19 cellular contexts compared by ENCODE assay signal in genomic region chr2:222774941-222775340, GRCh38.
DNase-seq lines count a peak whose midpoint lies in the region; ATAC-seq, FAIRE-seq and TF ChIP-seq lines count a peak whose summit lies in the region.
"Had no signal": no experiment of that assay in that cellular context is flagged by ENCODE, and none has a peak within 500 bp of the region (broad histone marks: within the 10 kb centered on the region; RNA-seq: fewer than 3 reads in every experiment).

No MANE protein-coding gene starts in this region.

- H3K36me3 Mint-ChIP-seq in HFFc6 (ENCODE audit: low read depth): no peaks in the 10 kb centered on the region
- no peaks in the 10 kb centered on the region for H3K36me3 Mint-ChIP-seq in astrocyte (ENCODE audit: low read depth, unreplicated experiment)
- no peaks in the 10 kb centered on the region for H3K36me3 Mint-ChIP-seq in CD8-positive, alpha-beta memory T cell
- H3K36me3 Mint-ChIP-seq: activated CD4-positive, alpha-beta memory T cell treated with anti-CD3 and anti-CD28 coated beads for 36 hours; memory B cell had no signal

- H2BK12ac ChIP-seq in neuronal stem cell (ENCODE audit: low read length): peak overlapping the region; percentile 60

- no peak overlapping the region for H2BK15ac ChIP-seq in neuronal stem cell (ENCODE audit: low read length)

- H2AFZ ChIP-seq in astrocyte (ENCODE audit: low read depth, low read length) (no peak overlapping the region), neuronal stem cell (ENCODE audit: low read length) (no peak overlapping the region)

- FAIRE-seq in astrocyte (lab: Jason Lieb, UNC): no peak
- FAIRE-seq: GM12878 had no signal

- H3K23ac ChIP-seq in neuronal stem cell (ENCODE audit: low read depth, low read length, poor library complexity): no peak overlapping the region

- POLR2A ChIA-PET in CD8-positive, alpha-beta memory T cell (lab: Charles Lee): no interaction called here

- no peak overlapping the region for H2AK5ac ChIP-seq in neuronal stem cell (ENCODE audit: low read depth, low read length)

- H3K4me2 ChIP-seq in astrocyte (ENCODE audit: low read length): no peak overlapping the region
- H3K4me2 ChIP-seq in neuronal stem cell (ENCODE audit: insufficient read depth, low read length, poor library complexity, severe bottlenecking): no peak overlapping the region

- H3K9me3 ChIP-seq in astrocyte (ENCODE audit: insufficient read depth, low read depth, low read length) (no peaks in the 10 kb centered on the region), neuronal stem cell (replicated peaks in 1 of 2; ENCODE audit: control insufficient read depth in 2 of 2, insufficient read depth in 1 of 2, low read depth in 1 of 2, low read length in 2 of 2) (peaks cover 0 to 2% of the 10 kb centered on the region in 2 donors)
- no peaks in the 10 kb centered on the region for H3K9me3 ChIP-seq in CD8-positive, alpha-beta memory T cell (ENCODE audit: low read length)

- H3K79me2 ChIP-seq in astrocyte (ENCODE audit: insufficient read depth, low read length): no peaks in the 10 kb centered on the region

- H3K9me3 Mint-ChIP-seq in HFFc6 (no peaks in the 10 kb centered on the region), astrocyte (ENCODE audit: unreplicated experiment) (peaks cover 2% of the 10 kb centered on the region)
- no peaks in the 10 kb centered on the region for H3K9me3 Mint-ChIP-seq in CD8-positive, alpha-beta memory T cell
- H3K9me3 Mint-ChIP-seq: activated CD4-positive, alpha-beta memory T cell treated with anti-CD3 and anti-CD28 coated beads for 36 hours; activated naive CD8-positive, alpha-beta T cell treated with anti-CD3 and anti-CD28 coated beads, Interleukin-2, amount 50 U/mL, for 24 hours; activated T-cell treated with anti-CD3 and anti-CD28 coated beads, Interleukin-2, amount 50 U/mL, for 72 hours; central memory CD8-positive, alpha-beta T cell had no signal

- DNase-seq in DMS53 treated with DMSO at 0.1 percent for 48 hours (lab: John Stamatoyannopoulos, UW; ENCODE audit: unreplicated experiment) (peak; percentile 29), HFFc6 (peak; percentile 60), astrocyte (ENCODE audit: low read depth) (no peak), neuronal stem cell (ENCODE audit: low spot score) (no peak), NCI-H128 (lab: John Stamatoyannopoulos, UW; ENCODE audit: unreplicated experiment) (no peak), inferior parietal cortex (ENCODE audit: extremely low spot score) (no peak)
- no peak for DNase-seq in CD8-positive, alpha-beta memory T cell
- DNase-seq: activated CD4-positive, alpha-beta memory T cell treated with anti-CD3 and anti-CD28 coated beads for 36 hours; activated naive CD8-positive, alpha-beta T cell treated with anti-CD3 and anti-CD28 coated beads, Interleukin-2, amount 50 U/mL, for 24 hours; activated T-cell treated with anti-CD3 and anti-CD28 coated beads, Interleukin-2, amount 50 U/mL, for 72 hours; C1 segment of cervical spinal cord; effector memory CD4-positive, alpha-beta T cell; KBM-7; NCI-H1436; NCI-H226 had no signal

- H3K18ac ChIP-seq in neuronal stem cell (ENCODE audit: low read length): no peak overlapping the region

- H3K4ac ChIP-seq in neuronal stem cell (ENCODE audit: low read length): no peak overlapping the region

- H4K20me1 ChIP-seq in astrocyte (ENCODE audit: insufficient read depth, low read length): no peaks in the 10 kb centered on the region

- H3K4me3 ChIP-seq in astrocyte (ENCODE audit: insufficient read depth, low read depth, low read length): no peak overlapping the region
- no peak overlapping the region for H3K4me3 ChIP-seq in neuronal stem cell (ENCODE audit: low read length in 2 of 2)
- H3K4me3 ChIP-seq in CD8-positive, alpha-beta memory T cell (ENCODE audit: low read length): no peak overlapping the region
- H3K4me3 ChIP-seq: GM12878 had no signal

- peaks cover 4% of the 10 kb centered on the region; the same call in 1 of the 2 replicates for H3K27me3 Mint-ChIP-seq in HFFc6 (ENCODE audit: insufficient read depth)
- peaks cover 3% of the 10 kb centered on the region for H3K27me3 Mint-ChIP-seq in astrocyte (ENCODE audit: low read depth, unreplicated experiment)
- peaks cover 12 to 44% of the 10 kb centered on the region in 2 donors for H3K27me3 Mint-ChIP-seq in CD8-positive, alpha-beta memory T cell

- H3K4me1 ChIP-seq in astrocyte (ENCODE audit: insufficient read depth, low read length) (no peaks in the 10 kb centered on the region), neuronal stem cell (ENCODE audit: control insufficient read depth in 2 of 2, insufficient read depth in 1 of 2, low read depth in 1 of 2, low read length in 2 of 2) (peaks cover 0 to 7% of the 10 kb centered on the region in 2 donors)
- H3K4me1 ChIP-seq in CD8-positive, alpha-beta memory T cell (ENCODE audit: insufficient read depth, low read length): no peaks in the 10 kb centered on the region

- TF ChIP-seq CTCF in HFFc6 (IDR thresholded peaks at IDR 0.05): no peak
- TF ChIP-seq CTCF in astrocyte (IDR thresholded peaks at IDR 0.05; ENCODE audit: insufficient read depth, low read depth, low read length): no peak

- no peak overlapping the region for H4K91ac ChIP-seq in neuronal stem cell (ENCODE audit: low read depth, low read length, poor library complexity)

- H2BK120ac ChIP-seq in neuronal stem cell (ENCODE audit: low read depth, low read length): no peak overlapping the region

- no peak overlapping the region for H4K8ac ChIP-seq in neuronal stem cell (ENCODE audit: low read depth, low read length)

- no peak overlapping the region for H2BK5ac ChIP-seq in neuronal stem cell (ENCODE audit: low read length)

- no peak overlapping the region for H3K14ac ChIP-seq in neuronal stem cell (ENCODE audit: low read length)

- ATAC-seq in HG03342 (IDR thresholded peaks at IDR 0.05; ENCODE audit: unreplicated experiment): no peak
- ATAC-seq: activated naive CD8-positive, alpha-beta T cell treated with anti-CD3 and anti-CD28 coated beads, Interleukin-2, amount 50 U/mL, for 24 hours; activated T-cell treated with anti-CD3 and anti-CD28 coated beads, Interleukin-2, amount 50 U/mL, for 72 hours; GM12878 had no signal

- H3K27ac Mint-ChIP-seq in HFFc6 (no peak overlapping the region), astrocyte (ENCODE audit: unreplicated experiment) (no peak overlapping the region)
- no peak overlapping the region for H3K27ac Mint-ChIP-seq in CD8-positive, alpha-beta memory T cell
- H3K27ac Mint-ChIP-seq: activated CD4-positive, alpha-beta memory T cell treated with anti-CD3 and anti-CD28 coated beads for 36 hours; activated naive CD8-positive, alpha-beta T cell treated with anti-CD3 and anti-CD28 coated beads, Interleukin-2, amount 50 U/mL, for 24 hours; activated T-cell treated with anti-CD3 and anti-CD28 coated beads, Interleukin-2, amount 50 U/mL, for 72 hours; memory B cell had no signal

- CTCF ChIA-PET in CD8-positive, alpha-beta memory T cell (lab: Charles Lee): no interaction called here

- H3K9ac ChIP-seq in astrocyte (ENCODE audit: low read length): no peak overlapping the region
- H3K9ac ChIP-seq in neuronal stem cell (ENCODE audit: low read depth, low read length, poor library complexity): no peak overlapping the region

- H3K4me3 Mint-ChIP-seq in HFFc6 (no peak overlapping the region; the same call in 1 of the 2 replicates), astrocyte (ENCODE audit: unreplicated experiment) (peak overlapping the region; percentile 43)
- H3K4me3 Mint-ChIP-seq in CD8-positive, alpha-beta memory T cell: no peak overlapping the region
- H3K4me3 Mint-ChIP-seq: activated CD4-positive, alpha-beta memory T cell treated with anti-CD3 and anti-CD28 coated beads for 36 hours; activated naive CD8-positive, alpha-beta T cell treated with anti-CD3 and anti-CD28 coated beads, Interleukin-2, amount 50 U/mL, for 24 hours; activated T-cell treated with anti-CD3 and anti-CD28 coated beads, Interleukin-2, amount 50 U/mL, for 72 hours; central memory CD8-positive, alpha-beta T cell; memory B cell had no signal

- H3K27me3 ChIP-seq in astrocyte (ENCODE audit: insufficient read depth, low read length): no peaks in the 10 kb centered on the region
- peaks cover 0 to 12% (median 0%) of the 10 kb centered on the region in 3 experiments for H3K27me3 ChIP-seq in neuronal stem cell (ENCODE audit: control insufficient read depth in 3 of 3, insufficient read depth in 3 of 3, low read depth in 1 of 3, low read length in 3 of 3)
- H3K27me3 ChIP-seq in CD8-positive, alpha-beta memory T cell (ENCODE audit: insufficient read depth, low read length, poor library complexity, severe bottlenecking): no peaks in the 10 kb centered on the region

- H3K27ac ChIP-seq in astrocyte (ENCODE audit: low read depth, low read length) (no peak overlapping the region), neuronal stem cell (replicated peaks; ENCODE audit: low read length) (no peak overlapping the region)
- H3K27ac ChIP-seq in CD8-positive, alpha-beta memory T cell (ENCODE audit: low read depth, low read length): no peak overlapping the region

- no peaks in the 10 kb centered on the region for H3K36me3 ChIP-seq in astrocyte (ENCODE audit: insufficient read depth, low read length)
- H3K36me3 ChIP-seq in neuronal stem cell (replicated peaks in 1 of 2; ENCODE audit: control insufficient read depth in 2 of 2, insufficient read depth in 2 of 2, low read length in 2 of 2): no peaks in the 10 kb centered on the region
- H3K36me3 ChIP-seq in CD8-positive, alpha-beta memory T cell (ENCODE audit: insufficient read depth, low read length): no peaks in the 10 kb centered on the region

- H3K4me1 Mint-ChIP-seq in HFFc6 (ENCODE audit: low read depth) (peaks cover 7% of the 10 kb centered on the region), astrocyte (ENCODE audit: low read depth, unreplicated experiment) (peaks cover 3% of the 10 kb centered on the region)
- no peaks in the 10 kb centered on the region for H3K4me1 Mint-ChIP-seq in CD8-positive, alpha-beta memory T cell
- H3K4me1 Mint-ChIP-seq: activated naive CD8-positive, alpha-beta T cell treated with anti-CD3 and anti-CD28 coated beads, Interleukin-2, amount 50 U/mL, for 24 hours; central memory CD8-positive, alpha-beta T cell; memory B cell had no signal

- H3K79me1 ChIP-seq in neuronal stem cell (ENCODE audit: low read depth, low read length): no peaks in the 10 kb centered on the region

Comparison
In these comparisons a context has a peak if more than half of its experiments do, and no peak if none do; other contexts are left out.
1. DNase-seq: peak in DMS53 treated with DMSO at 0.1 percent for 48 hours (single experiment) and HFFc6 (single experiment); none in astrocyte (single experiment), neuronal stem cell (single experiment), NCI-H128 (single experiment), CD8-positive, alpha-beta memory T cell (0 of 5) and inferior parietal cortex (single experiment).